ENCODE assay signal across 23 cellular contexts in genomic region chr13:98925949-98926348, GRCh38.
"Had no signal": no experiment of that assay in that cellular context is flagged by ENCODE, and none has a peak within 500 bp of the region (broad histone marks: within the 10 kb centered on the region; RNA-seq: fewer than 3 reads in every experiment).

No MANE protein-coding gene starts in this region.

- H3K4me3 ChIP-seq: adrenal gland, breast epithelium had no signal

- H3K9ac ChIP-seq: KMS-11 had no signal

- H3K27me3 ChIP-seq: adrenal gland, breast epithelium had no signal

- H3K4me2 ChIP-seq: KMS-11 had no signal

- H3K36me3 ChIP-seq: adrenal gland, breast epithelium had no signal

- DNase-seq: activated CD4-positive, alpha-beta memory T cell treated with anti-CD3 and anti-CD28 coated beads, Interleukin-2, amount 10 ng/mL, durations not matched to agents 7 days and 5 days; activated CD4-positive, alpha-beta T cell treated with anti-CD3 and anti-CD28 coated beads, Interleukin-2, amount 50 U/mL, for 1 hour; activated CD4-positive, CD25-positive, alpha-beta regulatory T cell; activated gamma-delta T cell treated with Interleukin-2 at 50 U/mL for 16 hours; activated naive CD4-positive, alpha-beta T cell treated with anti-CD3 and anti-CD28 coated beads, Interleukin-2, amount 10 ng/mL, durations not matched to agents 7 days and 5 days; activated naive CD8-positive, alpha-beta T cell treated with anti-CD3 and anti-CD28 coated beads, Interleukin-2, amount 10 ng/mL, durations not matched to agents 7 days and 5 days; activated T-cell treated with anti-CD3 and anti-CD28 coated beads, Interleukin-2, amount 50 U/mL, for 72 hours; adrenal gland; anterior cingulate cortex; caudate nucleus; NCI-H1092; NCI-H1417; NCI-H1930; NCI-H345; NCI-H510A treated with DMSO at 0.1 percent for 48 hours; NCI-H69; PC-3; SIG-M5; T-cell; T-helper 2 cell; T1000 had no signal

- H3K27ac ChIP-seq: adrenal gland, KMS-11 had no signal

- H3K9me3 ChIP-seq: adrenal gland, breast epithelium had no signal

- ATAC-seq: activated T-cell treated with anti-CD3 and anti-CD28 coated beads, Interleukin-2, amount 50 U/mL, for 72 hours; PC-3; T-cell had no signal
